ENCODE assay signal across 16 cellular contexts in genomic region chr12:104741497-104742367, GRCh38.
DNase-seq lines count a peak whose midpoint lies in the region; ATAC-seq and TF ChIP-seq lines count a peak whose summit lies in the region.
"Had no signal": no experiment of that assay in that cellular context is flagged by ENCODE, and none has a peak within 500 bp of the region (broad histone marks: within the 10 kb centered on the region; RNA-seq: fewer than 3 reads in every experiment).

No MANE protein-coding gene starts in this region.

- no peak overlapping the region for H3K4me3 ChIP-seq in fibroblast of mammary gland (ENCODE audit: control insufficient read depth, low read depth, low read length)
- H3K4me3 ChIP-seq: prostate gland had no signal

- ATAC-seq in stimulated activated memory B cell treated with anti-CD40 and anti-IgM and Interleukin-4, amounts not matched to agents 10 μg/mL and 1 μg/mL and 100 μg/mL, for 72 hours, result no peak
- no peak for ATAC-seq in GM21360 (IDR thresholded peaks at IDR 0.05; ENCODE audit: unreplicated experiment)

- intact Hi-C loops in activated CD4-positive, alpha-beta memory T cell treated with anti-CD3 and anti-CD28 coated beads for 36 hours (cut with micrococcal nuclease), result loop anchor here (2.0 kb wide), 1 partner anchor 23 kb away; no protein-coding TSS in a partner anchor

- H3K4me1 Mint-ChIP-seq in T-helper 2 cell treated with Interferon-gamma antibody and Interleukin-4, amounts not matched to agents 5 μg/mL and 100 μg/mL, for 36 hours (ENCODE audit: low read depth), result peaks cover 64% of the 10 kb centered on the region
- H3K4me1 Mint-ChIP-seq in activated CD4-positive, alpha-beta memory T cell treated with anti-CD3 and anti-CD28 coated beads for 36 hours (ENCODE audit: low read depth), result peaks cover 72% of the 10 kb centered on the region
- H3K4me1 Mint-ChIP-seq in stimulated activated memory B cell treated with anti-CD40 and anti-IgM and Interleukin-4, amounts not matched to agents 10 μg/mL and 1 μg/mL and 100 μg/mL, for 72 hours, result peaks cover 100% of the 10 kb centered on the region

- no peak for TF ChIP-seq CTCF in fibroblast of mammary gland (conservative IDR thresholded peaks at IDR 0.05; ENCODE audit: control insufficient read depth, insufficient read depth, low read depth, low read length)

- peak overlapping the region; percentile 87 for H3K27ac Mint-ChIP-seq in T-helper 2 cell treated with Interferon-gamma antibody and Interleukin-4, amounts not matched to agents 5 μg/mL and 100 μg/mL, for 36 hours
- H3K27ac Mint-ChIP-seq in activated CD4-positive, alpha-beta memory T cell treated with anti-CD3 and anti-CD28 coated beads for 36 hours, result peak overlapping the region; percentile 70
- peak overlapping the region; percentile 76 for H3K27ac Mint-ChIP-seq in stimulated activated memory B cell treated with anti-CD40 and anti-IgM and Interleukin-4, amounts not matched to agents 10 μg/mL and 1 μg/mL and 100 μg/mL, for 72 hours

- peaks cover 21% of the 10 kb centered on the region for H3K36me3 Mint-ChIP-seq in T-helper 2 cell treated with Interferon-gamma antibody and Interleukin-4, amounts not matched to agents 5 μg/mL and 100 μg/mL, for 36 hours (ENCODE audit: low read depth)
- peaks cover 1% of the 10 kb centered on the region for H3K36me3 Mint-ChIP-seq in activated CD4-positive, alpha-beta memory T cell treated with anti-CD3 and anti-CD28 coated beads for 36 hours
- H3K36me3 Mint-ChIP-seq in stimulated activated memory B cell treated with anti-CD40 and anti-IgM and Interleukin-4, amounts not matched to agents 10 μg/mL and 1 μg/mL and 100 μg/mL, for 72 hours, result peaks cover 23% of the 10 kb centered on the region

- POLR2A ChIA-PET in activated CD4-positive, alpha-beta memory T cell treated with anti-CD3 and anti-CD28 coated beads for 36 hours (lab: Charles Lee), result no interaction called here

- no peak overlapping the region for H3K4me3 Mint-ChIP-seq in T-helper 2 cell treated with Interferon-gamma antibody and Interleukin-4, amounts not matched to agents 5 μg/mL and 100 μg/mL, for 36 hours
- H3K4me3 Mint-ChIP-seq in activated CD4-positive, alpha-beta memory T cell treated with anti-CD3 and anti-CD28 coated beads for 36 hours, result no peak overlapping the region
- no peak overlapping the region for H3K4me3 Mint-ChIP-seq in stimulated activated memory B cell treated with anti-CD40 and anti-IgM and Interleukin-4, amounts not matched to agents 10 μg/mL and 1 μg/mL and 100 μg/mL, for 72 hours

- H3K9me3 Mint-ChIP-seq in T-helper 2 cell treated with Interferon-gamma antibody and Interleukin-4, amounts not matched to agents 5 μg/mL and 100 μg/mL, for 36 hours, result peaks cover 4% of the 10 kb centered on the region
- no peaks in the 10 kb centered on the region for H3K9me3 Mint-ChIP-seq in activated CD4-positive, alpha-beta memory T cell treated with anti-CD3 and anti-CD28 coated beads for 36 hours
- H3K9me3 Mint-ChIP-seq in stimulated activated memory B cell treated with anti-CD40 and anti-IgM and Interleukin-4, amounts not matched to agents 10 μg/mL and 1 μg/mL and 100 μg/mL, for 72 hours, result peaks cover 3% of the 10 kb centered on the region
- H3K9me3 Mint-ChIP-seq: activated naive CD8-positive, alpha-beta T cell treated with anti-CD3 and anti-CD28 coated beads, Interleukin-2, amount 50 U/mL, for 24 hours; H9; stimulated activated naive CD8-positive, alpha-beta T cell treated with anti-CD3 and anti-CD28 coated beads, Interleukin-15, Interleukin-2, amounts not matched to agents 100 ng/mL and 50 ng/mL, for 24 hours had no signal

- no peaks in the 10 kb centered on the region for H3K27me3 Mint-ChIP-seq in T-helper 2 cell treated with Interferon-gamma antibody and Interleukin-4, amounts not matched to agents 5 μg/mL and 100 μg/mL, for 36 hours (ENCODE audit: low read depth)
- H3K27me3 Mint-ChIP-seq in activated CD4-positive, alpha-beta memory T cell treated with anti-CD3 and anti-CD28 coated beads for 36 hours, result no peaks in the 10 kb centered on the region
- no peaks in the 10 kb centered on the region for H3K27me3 Mint-ChIP-seq in stimulated activated memory B cell treated with anti-CD40 and anti-IgM and Interleukin-4, amounts not matched to agents 10 μg/mL and 1 μg/mL and 100 μg/mL, for 72 hours
- H3K27me3 Mint-ChIP-seq: activated naive CD8-positive, alpha-beta T cell treated with anti-CD3 and anti-CD28 coated beads, Interleukin-2, amount 50 U/mL, for 24 hours; stimulated activated naive CD8-positive, alpha-beta T cell treated with anti-CD3 and anti-CD28 coated beads, Interleukin-15, Interleukin-2, amounts not matched to agents 100 ng/mL and 50 ng/mL, for 24 hours had no signal

- CTCF ChIA-PET in activated CD4-positive, alpha-beta memory T cell treated with anti-CD3 and anti-CD28 coated beads for 36 hours (lab: Charles Lee), result interaction anchor here (3.3 kb wide), 1 partner anchor 360 kb away, joined by 10 read pairs; no protein-coding TSS in a partner anchor

- DNase-seq in T-helper 2 cell treated with Interferon-gamma antibody and Interleukin-4, amounts not matched to agents 5 μg/mL and 100 μg/mL, for 36 hours (ENCODE audit: low spot score), result no peak
- DNase-seq in T-helper 2 cell, result no peak
- DNase-seq in activated CD4-positive, alpha-beta memory T cell treated with anti-CD3 and anti-CD28 coated beads for 36 hours, result no peak
- DNase-seq in fibroblast of mammary gland (ENCODE audit: low read depth), result peak; percentile 27
- DNase-seq in UCSD-AML1 (lab: John Stamatoyannopoulos, UW; ENCODE audit: unreplicated experiment), result no peak
- DNase-seq in NCI-H1436 (lab: John Stamatoyannopoulos, UW), result no peak
- DNase-seq: 8988T; activated naive CD8-positive, alpha-beta T cell treated with anti-CD3 and anti-CD28 coated beads, Interleukin-2, amount 50 U/mL, for 24 hours; foreskin melanocyte; H9; Kasumi-1; NCI-H187 had no signal
